1 cellular context compared by ENCODE assay signal in genomic region chrX:55120767-55121358, GRCh38.
TF ChIP-seq lines count a peak whose summit lies in the region.

No MANE protein-coding gene starts in this region.

TF ChIP-seq in endothelial cell of umbilical vein, 7 proteins besides CTCF, POLR2A, EP300 and RAD21:
- TF ChIP-seq EZH2 (IDR thresholded peaks at IDR 0.05; ENCODE audit: borderline replicate concordance, low read depth, low read length, severe bottlenecking): no peak
- no peak for TF ChIP-seq FOS (IDR thresholded peaks at IDR 0.05; ENCODE audit: borderline replicate concordance, insufficient read depth, low read length)
- TF ChIP-seq GATA2 (IDR thresholded peaks at IDR 0.05; ENCODE audit: insufficient read depth, insufficient read length, low read depth, low read length): no peak
- no peak for TF ChIP-seq POLR2AphosphoS5 (IDR thresholded peaks at IDR 0.05; ENCODE audit: insufficient read depth, low read depth, low read length)
- no peak for TF ChIP-seq JUN (IDR thresholded peaks at IDR 0.05; ENCODE audit: borderline replicate concordance, insufficient read depth, insufficient read length, low read depth)
- no peak for TF ChIP-seq MYC (IDR thresholded peaks at IDR 0.05; ENCODE audit: low read depth, low read length)
- TF ChIP-seq, protein P1, sequence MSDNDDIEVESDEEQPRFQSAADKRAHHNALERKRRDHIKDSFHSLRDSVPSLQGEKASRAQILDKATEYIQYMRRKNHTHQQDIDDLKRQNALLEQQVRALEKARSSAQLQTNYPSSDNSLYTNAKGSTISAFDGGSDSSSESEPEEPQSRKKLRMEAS (IDR thresholded peaks at IDR 0.05; ENCODE audit: insufficient read depth, insufficient read length): no peak
